ENCODE assay signal across 1 cellular context in genomic region chr4:171318-171717, GRCh38. TPM values are rescaled to one million over a fixed set of nuclear protein-coding genes. Genes with fewer than 3 reads are reported as not detected.
"Had no signal": no experiment of that assay in that cellular context is flagged by ENCODE, and none has a peak within 500 bp of the region (broad histone marks: within the 10 kb centered on the region; RNA-seq: fewer than 3 reads in every experiment).

No MANE protein-coding gene starts in this region.

RNA-seq across cellular contexts. Expression of gene ZNF718, which starts 47.0 kb away (rescaled TPM):
- total RNA-seq: HepG2 had no signal
- polyA plus RNA-seq: HepG2 had no signal
